ENCODE assay signal across 8 cellular contexts in genomic region chr2:174325932-174326879, GRCh38. TPM values are rescaled to one million over a fixed set of nuclear protein-coding genes. Genes with fewer than 3 reads are reported as not detected.
DNase-seq lines count a peak whose midpoint lies in the region; ATAC-seq and TF ChIP-seq lines count a peak whose summit lies in the region.
"Had no signal": no experiment of that assay in that cellular context is flagged by ENCODE, and none has a peak within 500 bp of the region (broad histone marks: within the 10 kb centered on the region; RNA-seq: fewer than 3 reads in every experiment).

No MANE protein-coding gene starts in this region.

- H3K27me3 ChIP-seq in lower lobe of right lung (ENCODE audit: low read depth), result peaks cover 79% of the 10 kb centered on the region

- no peaks in the 10 kb centered on the region for H3K36me3 ChIP-seq in lower lobe of right lung

- no peak overlapping the region for H3K27ac Mint-ChIP-seq in central memory CD8-positive, alpha-beta T cell (ENCODE audit: low read depth)
- peak overlapping the region; percentile 50 for H3K27ac Mint-ChIP-seq in type B pancreatic cell

- H3K9me3 Mint-ChIP-seq in central memory CD8-positive, alpha-beta T cell, result no peaks in the 10 kb centered on the region
- no peaks in the 10 kb centered on the region for H3K9me3 Mint-ChIP-seq in type B pancreatic cell

- DNase-seq in NOMO-1 (lab: John Stamatoyannopoulos, UW; ENCODE audit: unreplicated experiment in 2 of 2) (peak; percentile 47 to 50), lower lobe of right lung (peak; percentile 59), type B pancreatic cell (ENCODE audit: extremely low spot score, unreplicated experiment) (no peak), SHP77 treated with DMSO at 0.1 percent for 48 hours (lab: John Stamatoyannopoulos, UW) (no peak)
- no peak for DNase-seq in central memory CD8-positive, alpha-beta T cell (ENCODE audit: low spot score in 2 of 2)
- DNase-seq in activated CD4-positive, CD25-positive, alpha-beta regulatory T cell (lab: John Stamatoyannopoulos, UW), result no peak

- TF ChIP-seq CTCF in GM12875 (IDR thresholded peaks at IDR 0.05; ENCODE audit: borderline replicate concordance, insufficient read depth, low read depth, low read length) (no peak), lower lobe of right lung (IDR thresholded peaks at IDR 0.05) (no peak), type B pancreatic cell (conservative IDR thresholded peaks at IDR 0.05) (no peak)

- H3K9me3 ChIP-seq in lower lobe of right lung, result no peaks in the 10 kb centered on the region

- H3K27ac ChIP-seq in lower lobe of right lung, result no peak overlapping the region

- ATAC-seq in central memory CD8-positive, alpha-beta T cell (replicated peaks; ENCODE audit: extremely low read depth, poor library complexity, severe bottlenecking), result no peak
- peak; percentile 39 to 63 for ATAC-seq in lower lobe of right lung

- intact Hi-C loops in lower lobe of right lung (cut with DNase I), result no loop called here

- peaks cover 16% of the 10 kb centered on the region for H3K4me1 Mint-ChIP-seq in central memory CD8-positive, alpha-beta T cell
- peaks cover 31% of the 10 kb centered on the region for H3K4me1 Mint-ChIP-seq in type B pancreatic cell (ENCODE audit: unreplicated experiment)

- H3K4me3 ChIP-seq in GM12875 (ENCODE audit: low read depth, low read length) (peak overlapping the region; percentile 54), lower lobe of right lung (peak overlapping the region; percentile 45)

- H3K36me3 Mint-ChIP-seq in central memory CD8-positive, alpha-beta T cell (ENCODE audit: insufficient read depth), result peaks cover 12% of the 10 kb centered on the region
- H3K36me3 Mint-ChIP-seq in type B pancreatic cell, result no peaks in the 10 kb centered on the region

- peaks cover 98% of the 10 kb centered on the region for H3K27me3 Mint-ChIP-seq in central memory CD8-positive, alpha-beta T cell
- H3K27me3 Mint-ChIP-seq in type B pancreatic cell, result peaks cover 84% of the 10 kb centered on the region

- peak overlapping the region; percentile 70 for H3K4me3 Mint-ChIP-seq in central memory CD8-positive, alpha-beta T cell
- H3K4me3 Mint-ChIP-seq in type B pancreatic cell, result peak overlapping the region; percentile 86

- peaks cover 28% of the 10 kb centered on the region for H3K4me1 ChIP-seq in lower lobe of right lung

RNA-seq across cellular contexts. Expression of gene SP9, which starts 8.5 kb away (rescaled TPM):
- total RNA-seq in lower lobe of right lung, result not detected
- total RNA-seq in type B pancreatic cell (ENCODE audit: low replicate concordance), result 0.56 TPM in 1 of 2 replicates, not detected in the other
- total RNA-seq: activated CD8-positive, alpha-beta memory T cell treated with anti-CD3 and anti-CD28 coated beads for 36 hours had no signal

Comparison
In these comparisons a context has a peak if more than half of its experiments do, and no peak if none do; other contexts are left out.
1. DNase-seq: peak in NOMO-1 (2 of 2) and lower lobe of right lung (single experiment); none in central memory CD8-positive, alpha-beta T cell (0 of 2), type B pancreatic cell (single experiment), activated CD4-positive, CD25-positive, alpha-beta regulatory T cell (0 of 4) and SHP77 treated with DMSO at 0.1 percent for 48 hours (single experiment).